ENCODE assay signal across 14 cellular contexts in genomic region chr22:40727607-40728325, GRCh38. TPM values are rescaled to one million over a fixed set of nuclear protein-coding genes. Genes with fewer than 3 reads are reported as not detected.
DNase-seq lines count a peak whose midpoint lies in the region; ATAC-seq lines count a peak whose summit lies in the region.
"Had no signal": no experiment of that assay in that cellular context is flagged by ENCODE, and none has a peak within 500 bp of the region (broad histone marks: within the 10 kb centered on the region; RNA-seq: fewer than 3 reads in every experiment).

No MANE protein-coding gene starts in this region.

- H3K27me3 Mint-ChIP-seq in activated naive CD4-positive, alpha-beta T cell treated with anti-CD3 and anti-CD28 coated beads, Interleukin-2, amount 10 ng/mL, durations not matched to agents 7 days and 5 days: no peaks in the 10 kb centered on the region
- no peaks in the 10 kb centered on the region for H3K27me3 Mint-ChIP-seq in activated CD4-positive, alpha-beta memory T cell treated with anti-CD3 and anti-CD28 coated beads for 36 hours

- peaks cover 1% of the 10 kb centered on the region for H3K9me3 Mint-ChIP-seq in activated naive CD4-positive, alpha-beta T cell treated with anti-CD3 and anti-CD28 coated beads, Interleukin-2, amount 10 ng/mL, durations not matched to agents 7 days and 5 days
- H3K9me3 Mint-ChIP-seq in activated CD4-positive, alpha-beta memory T cell treated with anti-CD3 and anti-CD28 coated beads for 36 hours: no peaks in the 10 kb centered on the region

- peak overlapping the region; percentile 22 for H3K4me3 Mint-ChIP-seq in activated naive CD4-positive, alpha-beta T cell treated with anti-CD3 and anti-CD28 coated beads, Interleukin-2, amount 10 ng/mL, durations not matched to agents 7 days and 5 days
- H3K4me3 Mint-ChIP-seq in activated CD4-positive, alpha-beta memory T cell treated with anti-CD3 and anti-CD28 coated beads for 36 hours: peak overlapping the region; percentile 49

- H3K27ac Mint-ChIP-seq in activated naive CD4-positive, alpha-beta T cell treated with anti-CD3 and anti-CD28 coated beads, Interleukin-2, amount 10 ng/mL, durations not matched to agents 7 days and 5 days: peak overlapping the region; percentile 95
- peak overlapping the region; percentile 77 for H3K27ac Mint-ChIP-seq in activated CD4-positive, alpha-beta memory T cell treated with anti-CD3 and anti-CD28 coated beads for 36 hours

- H3K36me3 Mint-ChIP-seq in activated naive CD4-positive, alpha-beta T cell treated with anti-CD3 and anti-CD28 coated beads, Interleukin-2, amount 10 ng/mL, durations not matched to agents 7 days and 5 days: peaks cover 12% of the 10 kb centered on the region
- no peaks in the 10 kb centered on the region for H3K36me3 Mint-ChIP-seq in activated CD4-positive, alpha-beta memory T cell treated with anti-CD3 and anti-CD28 coated beads for 36 hours

- intact Hi-C loops in activated CD4-positive, alpha-beta memory T cell treated with anti-CD3 and anti-CD28 coated beads for 36 hours (cut with micrococcal nuclease): loop anchor here (1.0 kb wide), 2 partner anchors 16 to 44 kb away; no protein-coding TSS in a partner anchor

- POLR2A ChIA-PET in activated CD4-positive, alpha-beta memory T cell treated with anti-CD3 and anti-CD28 coated beads for 36 hours (lab: Charles Lee): interaction anchor here (1.6 kb wide), 1 partner anchor 16 kb away, joined by 4 read pairs; no protein-coding TSS in a partner anchor

- CTCF ChIA-PET in activated naive CD4-positive, alpha-beta T cell treated with anti-CD3 and anti-CD28 coated beads, Interleukin-2, amount 10 ng/mL, durations not matched to agents 7 days and 5 days (lab: Charles Lee): interaction anchor here (0.6 to 2.5 kb wide), 6 partner anchors 13 to 82 kb away, joined by 3 to 8 read pairs (median 4); no protein-coding TSS in a partner anchor
- CTCF ChIA-PET in activated CD4-positive, alpha-beta memory T cell treated with anti-CD3 and anti-CD28 coated beads for 36 hours (lab: Charles Lee): interaction anchor here (0.7 to 1.2 kb wide), 3 partner anchors 16 to 110 kb away, joined by 4 to 7 read pairs (median 4); no protein-coding TSS in a partner anchor

- ATAC-seq in GM18867 (IDR thresholded peaks at IDR 0.05; ENCODE audit: unreplicated experiment): no peak
- no peak for ATAC-seq in HG03521 (IDR thresholded peaks at IDR 0.05; ENCODE audit: unreplicated experiment)
- ATAC-seq: gastrocnemius medialis, left lobe of liver had no signal

- no peak for DNase-seq in activated naive CD4-positive, alpha-beta T cell treated with anti-CD3 and anti-CD28 coated beads, Interleukin-2, amount 10 ng/mL, durations not matched to agents 7 days and 5 days
- DNase-seq in activated naive CD4-positive, alpha-beta T cell treated with Interleukin-2 at 50 U/mL for 16 hours: no peak
- no peak for DNase-seq in activated CD4-positive, alpha-beta memory T cell treated with anti-CD3 and anti-CD28 coated beads for 36 hours
- DNase-seq in islet precursor cell: peak; percentile 57
- DNase-seq in HK-2 (ENCODE audit: unreplicated experiment): no peak
- DNase-seq in activated gamma-delta T cell treated with Interleukin-2 at 50 U/mL for 16 hours: no peak
- DNase-seq: amygdala, gastrocnemius medialis, GF-D8, NCI-H526, SHP77 treated with DMSO at 0.1 percent for 48 hours had no signal

- H3K4me1 Mint-ChIP-seq in activated naive CD4-positive, alpha-beta T cell treated with anti-CD3 and anti-CD28 coated beads, Interleukin-2, amount 10 ng/mL, durations not matched to agents 7 days and 5 days: peaks cover 56% of the 10 kb centered on the region
- peaks cover 41% of the 10 kb centered on the region for H3K4me1 Mint-ChIP-seq in activated CD4-positive, alpha-beta memory T cell treated with anti-CD3 and anti-CD28 coated beads for 36 hours (ENCODE audit: low read depth)

RNA-seq across cellular contexts. Expression of gene MCHR1, which starts 48.5 kb away (rescaled TPM):
- not detected for total RNA-seq in activated CD4-positive, alpha-beta memory T cell treated with anti-CD3 and anti-CD28 coated beads for 36 hours
